In genomic region chr1:245999697-246000637, GRCh38 we compare ENCODE assay signal across 12 cellular contexts.
DNase-seq lines count a peak whose midpoint lies in the region; ATAC-seq and TF ChIP-seq lines count a peak whose summit lies in the region.
"Had no signal": no experiment of that assay in that cellular context is flagged by ENCODE, and none has a peak within 500 bp of the region (broad histone marks: within the 10 kb centered on the region; RNA-seq: fewer than 3 reads in every experiment).

No MANE protein-coding gene starts in this region.

- H3K79me2 ChIP-seq in PC-3 (ENCODE audit: low read length), result no peaks in the 10 kb centered on the region

- TF ChIP-seq CTCF in 22Rv1 (IDR thresholded peaks at IDR 0.05), result no peak
- TF ChIP-seq CTCF in PC-3 (conservative IDR thresholded peaks at IDR 0.05; ENCODE audit: low read depth, low read length), result no peak

- H3K4me2 ChIP-seq in PC-3 (ENCODE audit: low read length), result no peak overlapping the region

- intact Hi-C loops in PC-3 (cut with micrococcal nuclease), result loop anchor here (1.0 to 5.0 kb wide), 3 partner anchors 112 to 847 kb away; no protein-coding TSS in a partner anchor

- no peaks in the 10 kb centered on the region for H3K36me3 ChIP-seq in PC-3 (ENCODE audit: low read depth, low read length)
- H3K36me3 ChIP-seq: thyroid gland had no signal

- no peaks in the 10 kb centered on the region for H3K9me3 ChIP-seq in PC-3 (ENCODE audit: low read length)
- H3K9me3 ChIP-seq: thyroid gland had no signal

- DNase-seq in PC-3 (no peak), erythroblast (lab: John Stamatoyannopoulos, UW) (no peak), NCI-H226 (no peak), Ammon's horn (ENCODE audit: low spot score) (no peak)
- no peak for DNase-seq in activated CD8-positive, alpha-beta memory T cell treated with anti-CD3 and anti-CD28 coated beads, Interleukin-2, amount 50 U/mL, for 48 hours
- DNase-seq: activated CD4-positive, alpha-beta T cell treated with anti-CD3 and anti-CD28 coated beads, Interleukin-2, amount 50 U/mL, for 48 hours; amygdala; NCI-H524 treated with DMSO at 0.1 percent for 48 hours; thyroid gland had no signal

- no peaks in the 10 kb centered on the region for H3F3A ChIP-seq in PC-3 (ENCODE audit: low read length, unreplicated experiment)

- no peak for TF ChIP-seq POLR2A in erythroblast (IDR thresholded peaks at IDR 0.05; ENCODE audit: low read length)

- H3K9me2 ChIP-seq in PC-3 (replicated peaks; ENCODE audit: low read length), result no peaks in the 10 kb centered on the region

- no TSS peak for BruUV-seq in PC-3 (replicated peaks; lab: Mats Ljungman, UMichigan)

- ATAC-seq in GM19372 (IDR thresholded peaks at IDR 0.05; ENCODE audit: low read depth, unreplicated experiment) (peak; percentile 58), HG03103 (IDR thresholded peaks at IDR 0.05; ENCODE audit: low read depth, unreplicated experiment) (peak; percentile 80), PC-3 (peak; percentile 57)

- H2AFZ ChIP-seq in PC-3 (ENCODE audit: low read length), result no peak overlapping the region

- no peak overlapping the region for H3K4me3 ChIP-seq in PC-3 (ENCODE audit: low read length)
- H3K4me3 ChIP-seq: thyroid gland had no signal

- POLR2A ChIA-PET in PC-3 (lab: Charles Lee; ENCODE audit: unreplicated experiment), result no interaction called here

- peaks cover 4% of the 10 kb centered on the region; the same call in 1 of the 2 replicates for H4K20me1 ChIP-seq in PC-3 (ENCODE audit: low read length)

- H3K27ac ChIP-seq in 22Rv1, result peak overlapping the region; percentile 82
- no peak overlapping the region for H3K27ac ChIP-seq in PC-3 (ENCODE audit: low read length)
- H3K27ac ChIP-seq: thyroid gland had no signal

- peaks cover 23% of the 10 kb centered on the region for H3K4me1 ChIP-seq in PC-3 (ENCODE audit: insufficient read depth, low read length)

- H3K9ac ChIP-seq in PC-3 (ENCODE audit: low read length), result no peak overlapping the region

- H3K27me3 ChIP-seq in PC-3 (ENCODE audit: low read length), result no peaks in the 10 kb centered on the region
- H3K27me3 ChIP-seq: thyroid gland had no signal

- CTCF ChIA-PET in PC-3 (lab: Charles Lee), result interaction anchor here (0.6 kb wide), 1 partner anchor 847 kb away, joined by 4 read pairs; no protein-coding TSS in a partner anchor
